8 cellular contexts compared by ENCODE assay signal in the genomic region with DNA sequence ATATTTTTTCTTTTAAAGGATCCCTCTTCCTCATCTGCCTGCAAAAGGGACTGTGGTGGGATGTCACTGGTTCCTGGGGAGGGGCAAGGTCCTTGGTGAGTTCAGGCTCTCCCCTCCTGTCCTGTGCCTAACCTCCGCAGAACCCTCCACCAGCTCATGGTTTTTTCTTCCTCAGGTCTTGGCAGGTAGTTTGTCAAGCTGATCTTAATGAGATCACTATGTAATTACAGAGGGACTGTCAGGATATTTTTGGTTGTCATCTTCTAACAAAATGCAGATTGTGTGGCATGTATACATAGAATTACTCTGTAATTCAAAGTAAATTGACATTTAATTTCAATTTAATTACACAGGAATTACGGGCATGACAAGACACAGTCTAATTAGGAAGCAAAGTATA.
"Had no signal": no experiment of that assay in that cellular context is flagged by ENCODE, and none has a peak within 500 bp of the region (broad histone marks: within the 10 kb centered on the region; RNA-seq: fewer than 3 reads in every experiment).

No MANE protein-coding gene starts in this region.

- H3K4me3 ChIP-seq: HAP-1, K562 had no signal

- DNase-seq: GOT3, H7, HFFc6, IMR-90, KG1 had no signal

- H3K36me3 ChIP-seq: HAP-1 had no signal

- H3K4me3 Mint-ChIP-seq: HFFc6 had no signal

- H3K9me3 ChIP-seq: HAP-1 had no signal

- H3K4me1 ChIP-seq: HAP-1 had no signal

- H3K27ac Mint-ChIP-seq: HFFc6 had no signal

- ATAC-seq: HCT116, K562 had no signal
